In the genomic region with DNA sequence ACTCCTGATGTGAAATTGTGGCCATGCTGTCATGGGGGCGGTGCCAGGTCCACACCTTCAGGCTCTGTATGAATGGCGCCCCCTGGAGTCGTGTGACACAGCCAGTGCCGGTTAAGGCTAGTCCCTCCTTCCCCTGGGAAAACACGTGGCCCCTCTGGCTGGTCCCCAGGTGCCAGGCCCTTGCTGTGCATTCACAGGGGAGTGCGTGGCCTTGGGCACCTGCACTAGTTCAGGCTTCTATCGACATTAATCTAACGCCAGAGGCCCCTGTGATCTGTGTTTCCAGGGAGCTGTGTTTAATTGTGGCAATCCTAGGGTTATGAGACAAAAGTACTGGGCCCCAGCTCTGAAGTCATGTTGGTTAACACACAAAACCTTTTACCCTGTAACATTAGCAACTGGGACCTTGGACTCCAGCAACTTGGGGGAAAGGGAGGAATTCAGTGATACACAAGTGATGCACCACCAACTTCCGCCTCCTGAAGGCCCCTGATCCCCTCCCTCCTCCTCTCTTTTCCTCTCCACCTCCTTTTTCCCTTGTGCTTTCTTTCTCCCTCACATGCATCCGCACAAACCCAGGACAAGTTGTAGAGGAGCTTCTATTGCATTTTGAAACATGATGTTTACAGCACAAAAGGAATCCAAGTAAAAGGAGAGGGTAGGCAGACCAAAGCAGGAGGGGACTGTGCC, we compare ENCODE assay signal across 1 cellular context.
TF ChIP-seq lines count a peak whose summit lies in the region.

No MANE protein-coding gene starts in this region.

TF ChIP-seq in K562, 482 proteins besides CTCF, POLR2A, EP300 and RAD21 (continued from another document and continues in another):
- TF ChIP-seq, protein P1, sequence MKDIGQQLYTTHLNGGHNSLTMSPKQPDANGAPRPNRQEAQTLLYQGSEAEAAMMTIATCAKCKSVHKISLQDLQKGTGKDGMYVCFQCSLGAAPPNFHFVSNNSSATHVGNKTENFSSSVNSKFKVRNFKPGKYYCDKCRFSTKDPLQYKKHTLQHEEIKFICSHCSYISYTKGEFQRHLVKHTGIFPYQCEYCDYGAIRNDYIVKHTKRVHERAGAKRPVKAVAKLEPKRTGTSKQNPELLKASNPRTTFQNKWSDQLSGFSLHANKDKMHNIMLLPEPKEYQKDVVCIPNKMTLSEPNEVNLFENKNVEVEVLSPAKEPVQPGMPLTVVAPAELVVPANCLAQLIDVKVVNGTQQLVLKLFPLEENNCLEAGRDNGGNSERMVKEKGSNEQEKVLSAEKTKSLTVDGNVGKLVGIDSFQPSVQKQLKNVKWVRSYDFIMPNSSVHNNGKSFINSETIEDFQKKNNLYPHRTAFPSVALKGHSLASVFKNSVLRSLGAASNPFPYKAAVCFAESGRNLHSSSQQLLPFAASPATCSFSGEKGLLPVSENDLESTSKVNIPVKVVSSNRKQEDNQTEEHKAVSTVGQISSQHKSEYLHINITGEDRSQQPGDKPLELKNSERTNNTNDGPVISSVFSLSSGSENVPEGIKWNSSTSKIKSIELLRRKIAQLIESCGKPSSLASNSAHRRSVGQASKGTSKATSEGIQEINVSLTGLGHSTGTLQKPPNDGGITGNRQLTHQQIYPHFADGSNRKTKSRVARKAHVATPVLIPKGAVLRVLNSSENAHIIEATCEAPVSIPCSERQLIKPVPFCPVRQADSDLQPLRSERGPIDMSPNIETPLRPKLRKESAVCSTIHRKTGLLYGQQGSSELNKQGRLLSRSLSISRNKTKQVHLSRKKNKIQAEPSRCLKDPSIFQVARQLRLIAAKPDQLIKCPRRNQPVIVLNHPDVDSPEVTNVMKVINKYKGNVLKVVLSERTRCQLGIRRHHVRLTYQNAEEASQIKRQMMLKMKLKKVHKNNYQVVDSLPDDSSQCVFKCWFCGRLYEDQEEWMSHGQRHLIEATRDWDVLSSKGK (CRISPR knock-in tag; IDR thresholded peaks at IDR 0.05), result no peak
- TF ChIP-seq JUN (IDR thresholded peaks at IDR 0.05; ENCODE audit: borderline replicate concordance, low read depth, low read length), result 0 out of 2 replicates have a peak, but pooled peaks have one; percentile 22
- TF ChIP-seq JUN (CRISPR knock-in tag; IDR thresholded peaks at IDR 0.05; ENCODE audit: borderline replicate concordance), result no peak
- TF ChIP-seq, protein P2, sequence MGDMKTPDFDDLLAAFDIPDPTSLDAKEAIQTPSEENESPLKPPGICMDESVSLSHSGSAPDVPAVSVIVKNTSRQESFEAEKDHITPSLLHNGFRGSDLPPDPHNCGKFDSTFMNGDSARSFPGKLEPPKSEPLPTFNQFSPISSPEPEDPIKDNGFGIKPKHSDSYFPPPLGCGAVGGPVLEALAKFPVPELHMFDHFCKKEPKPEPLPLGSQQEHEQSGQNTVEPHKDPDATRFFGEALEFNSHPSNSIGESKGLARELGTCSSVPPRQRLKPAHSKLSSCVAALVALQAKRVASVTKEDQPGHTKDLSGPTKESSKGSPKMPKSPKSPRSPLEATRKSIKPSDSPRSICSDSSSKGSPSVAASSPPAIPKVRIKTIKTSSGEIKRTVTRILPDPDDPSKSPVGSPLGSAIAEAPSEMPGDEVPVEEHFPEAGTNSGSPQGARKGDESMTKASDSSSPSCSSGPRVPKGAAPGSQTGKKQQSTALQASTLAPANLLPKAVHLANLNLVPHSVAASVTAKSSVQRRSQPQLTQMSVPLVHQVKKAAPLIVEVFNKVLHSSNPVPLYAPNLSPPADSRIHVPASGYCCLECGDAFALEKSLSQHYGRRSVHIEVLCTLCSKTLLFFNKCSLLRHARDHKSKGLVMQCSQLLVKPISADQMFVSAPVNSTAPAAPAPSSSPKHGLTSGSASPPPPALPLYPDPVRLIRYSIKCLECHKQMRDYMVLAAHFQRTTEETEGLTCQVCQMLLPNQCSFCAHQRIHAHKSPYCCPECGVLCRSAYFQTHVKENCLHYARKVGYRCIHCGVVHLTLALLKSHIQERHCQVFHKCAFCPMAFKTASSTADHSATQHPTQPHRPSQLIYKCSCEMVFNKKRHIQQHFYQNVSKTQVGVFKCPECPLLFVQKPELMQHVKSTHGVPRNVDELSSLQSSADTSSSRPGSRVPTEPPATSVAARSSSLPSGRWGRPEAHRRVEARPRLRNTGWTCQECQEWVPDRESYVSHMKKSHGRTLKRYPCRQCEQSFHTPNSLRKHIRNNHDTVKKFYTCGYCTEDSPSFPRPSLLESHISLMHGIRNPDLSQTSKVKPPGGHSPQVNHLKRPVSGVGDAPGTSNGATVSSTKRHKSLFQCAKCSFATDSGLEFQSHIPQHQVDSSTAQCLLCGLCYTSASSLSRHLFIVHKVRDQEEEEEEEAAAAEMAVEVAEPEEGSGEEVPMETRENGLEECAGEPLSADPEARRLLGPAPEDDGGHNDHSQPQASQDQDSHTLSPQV (IDR thresholded peaks at IDR 0.05), result peak; percentile 92
- no peak for TF ChIP-seq XRCC4 (IDR thresholded peaks at IDR 0.05; ENCODE audit: extremely low read depth, insufficient read depth, insufficient read length)
- TF ChIP-seq KDM5B (IDR thresholded peaks at IDR 0.05; ENCODE audit: insufficient replicate concordance, low read depth, low read length), result no peak
- no peak for TF ChIP-seq ZKSCAN3 (CRISPR knock-in tag; IDR thresholded peaks at IDR 0.05)
- TF ChIP-seq, protein P3, sequence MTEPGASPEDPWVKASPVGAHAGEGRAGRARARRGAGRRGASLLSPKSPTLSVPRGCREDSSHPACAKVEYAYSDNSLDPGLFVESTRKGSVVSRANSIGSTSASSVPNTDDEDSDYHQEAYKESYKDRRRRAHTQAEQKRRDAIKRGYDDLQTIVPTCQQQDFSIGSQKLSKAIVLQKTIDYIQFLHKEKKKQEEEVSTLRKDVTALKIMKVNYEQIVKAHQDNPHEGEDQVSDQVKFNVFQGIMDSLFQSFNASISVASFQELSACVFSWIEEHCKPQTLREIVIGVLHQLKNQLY (CRISPR knock-in tag; conservative IDR thresholded peaks at IDR 0.05), result no peak
- TF ChIP-seq NUFIP1 (IDR thresholded peaks at IDR 0.05; ENCODE audit: partially characterized antibody), result no peak
- no peak for TF ChIP-seq MTF1 (CRISPR knock-in tag; IDR thresholded peaks at IDR 0.05; ENCODE audit: borderline replicate concordance)
- TF ChIP-seq SUPT5H (IDR thresholded peaks at IDR 0.05), result no peak
- TF ChIP-seq ZNF408 (CRISPR knock-in tag; IDR thresholded peaks at IDR 0.05; ENCODE audit: low read depth), result no peak
- no peak for TF ChIP-seq FUS (optimal IDR thresholded peaks at IDR 0.05; ENCODE audit: low read depth, low read length)
- TF ChIP-seq ZNF699 (CRISPR knock-in tag; IDR thresholded peaks at IDR 0.05; ENCODE audit: insufficient replicate concordance), result no peak
- TF ChIP-seq, protein P4, sequence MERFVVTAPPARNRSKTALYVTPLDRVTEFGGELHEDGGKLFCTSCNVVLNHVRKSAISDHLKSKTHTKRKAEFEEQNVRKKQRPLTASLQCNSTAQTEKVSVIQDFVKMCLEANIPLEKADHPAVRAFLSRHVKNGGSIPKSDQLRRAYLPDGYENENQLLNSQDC (CRISPR knock-in tag; IDR thresholded peaks at IDR 0.05), result no peak
- no peak for TF ChIP-seq E2F3 (CRISPR knock-in tag; IDR thresholded peaks at IDR 0.05)
- no peak for TF ChIP-seq SRSF1 (IDR thresholded peaks at IDR 0.05; ENCODE audit: low read depth, low read length)
- TF ChIP-seq NR3C1 (CRISPR knock-in tag; IDR thresholded peaks at IDR 0.05), result no peak
- no peak for TF ChIP-seq RBBP5 (IDR thresholded peaks at IDR 0.05; ENCODE audit: borderline replicate concordance, insufficient read depth, low read length, poor library complexity, severe bottlenecking)
- no peak for TF ChIP-seq TAF1 (IDR thresholded peaks at IDR 0.05; ENCODE audit: control insufficient read depth, extremely low read depth, insufficient read depth, low read length, severe bottlenecking)
- no peak for TF ChIP-seq ZFPM2 (CRISPR knock-in tag; IDR thresholded peaks at IDR 0.05)
- no peak for TF ChIP-seq PCBP1 (IDR thresholded peaks at IDR 0.05; ENCODE audit: low read depth, low read length, poor library complexity, severe bottlenecking)
- no peak for TF ChIP-seq NELFE (IDR thresholded peaks at IDR 0.05; ENCODE audit: insufficient read depth, insufficient read length)
- no peak for TF ChIP-seq SETDB1 (IDR thresholded peaks at IDR 0.05; ENCODE audit: low read length)
- TF ChIP-seq, protein P5, sequence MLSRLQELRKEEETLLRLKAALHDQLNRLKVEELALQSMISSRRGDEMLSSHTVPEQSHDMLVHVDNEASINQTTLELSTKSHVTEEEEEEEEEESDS (CRISPR knock-in tag; IDR thresholded peaks at IDR 0.05), result no peak
- peak; percentile 77 for TF ChIP-seq L3MBTL2 (IDR thresholded peaks at IDR 0.05)
- TF ChIP-seq, protein P6, sequence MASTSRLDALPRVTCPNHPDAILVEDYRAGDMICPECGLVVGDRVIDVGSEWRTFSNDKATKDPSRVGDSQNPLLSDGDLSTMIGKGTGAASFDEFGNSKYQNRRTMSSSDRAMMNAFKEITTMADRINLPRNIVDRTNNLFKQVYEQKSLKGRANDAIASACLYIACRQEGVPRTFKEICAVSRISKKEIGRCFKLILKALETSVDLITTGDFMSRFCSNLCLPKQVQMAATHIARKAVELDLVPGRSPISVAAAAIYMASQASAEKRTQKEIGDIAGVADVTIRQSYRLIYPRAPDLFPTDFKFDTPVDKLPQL (IDR thresholded peaks at IDR 0.05; ENCODE audit: extremely low read depth, insufficient read length), result no peak
- TF ChIP-seq FIP1L1 (IDR thresholded peaks at IDR 0.05; ENCODE audit: low read depth, low read length, poor library complexity, severe bottlenecking), result no peak
- no peak for TF ChIP-seq ZNF3 (CRISPR knock-in tag; IDR thresholded peaks at IDR 0.05)
- TF ChIP-seq RFX5 (IDR thresholded peaks at IDR 0.05; ENCODE audit: low read depth, low read length), result no peak
- no peak for TF ChIP-seq ILK (tag; IDR thresholded peaks at IDR 0.05; ENCODE audit: borderline replicate concordance, low read depth)
- no peak for TF ChIP-seq MTA2 (IDR thresholded peaks at IDR 0.05; ENCODE audit: low read depth)
- TF ChIP-seq SPI1 (IDR thresholded peaks at IDR 0.05; ENCODE audit: borderline replicate concordance, low read depth, low read length), result no peak
- TF ChIP-seq FOXJ3 (CRISPR knock-in tag; IDR thresholded peaks at IDR 0.05), result no peak
- TF ChIP-seq KHSRP (IDR thresholded peaks at IDR 0.05), result no peak
- TF ChIP-seq, protein P7, sequence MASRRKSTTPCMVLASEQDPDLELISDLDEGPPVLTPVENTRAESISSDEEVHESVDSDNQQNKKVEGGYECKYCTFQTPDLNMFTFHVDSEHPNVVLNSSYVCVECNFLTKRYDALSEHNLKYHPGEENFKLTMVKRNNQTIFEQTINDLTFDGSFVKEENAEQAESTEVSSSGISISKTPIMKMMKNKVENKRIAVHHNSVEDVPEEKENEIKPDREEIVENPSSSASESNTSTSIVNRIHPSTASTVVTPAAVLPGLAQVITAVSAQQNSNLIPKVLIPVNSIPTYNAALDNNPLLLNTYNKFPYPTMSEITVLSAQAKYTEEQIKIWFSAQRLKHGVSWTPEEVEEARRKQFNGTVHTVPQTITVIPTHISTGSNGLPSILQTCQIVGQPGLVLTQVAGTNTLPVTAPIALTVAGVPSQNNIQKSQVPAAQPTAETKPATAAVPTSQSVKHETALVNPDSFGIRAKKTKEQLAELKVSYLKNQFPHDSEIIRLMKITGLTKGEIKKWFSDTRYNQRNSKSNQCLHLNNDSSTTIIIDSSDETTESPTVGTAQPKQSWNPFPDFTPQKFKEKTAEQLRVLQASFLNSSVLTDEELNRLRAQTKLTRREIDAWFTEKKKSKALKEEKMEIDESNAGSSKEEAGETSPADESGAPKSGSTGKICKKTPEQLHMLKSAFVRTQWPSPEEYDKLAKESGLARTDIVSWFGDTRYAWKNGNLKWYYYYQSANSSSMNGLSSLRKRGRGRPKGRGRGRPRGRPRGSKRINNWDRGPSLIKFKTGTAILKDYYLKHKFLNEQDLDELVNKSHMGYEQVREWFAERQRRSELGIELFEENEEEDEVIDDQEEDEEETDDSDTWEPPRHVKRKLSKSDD (conservative IDR thresholded peaks at IDR 0.05; ENCODE audit: low read length), result no peak
- no peak for TF ChIP-seq ZFP30 (CRISPR knock-in tag; IDR thresholded peaks at IDR 0.05; ENCODE audit: borderline replicate concordance)
- TF ChIP-seq CBX2 (IDR thresholded peaks at IDR 0.05; ENCODE audit: insufficient read depth, low read length, poor library complexity, severe bottlenecking), result no peak
- TF ChIP-seq MXI1 (IDR thresholded peaks at IDR 0.05; ENCODE audit: low read depth, low read length), result peak; percentile 74
- TF ChIP-seq FOXP1 (CRISPR knock-in tag; IDR thresholded peaks at IDR 0.05), result no peak
- TF ChIP-seq, protein P8, sequence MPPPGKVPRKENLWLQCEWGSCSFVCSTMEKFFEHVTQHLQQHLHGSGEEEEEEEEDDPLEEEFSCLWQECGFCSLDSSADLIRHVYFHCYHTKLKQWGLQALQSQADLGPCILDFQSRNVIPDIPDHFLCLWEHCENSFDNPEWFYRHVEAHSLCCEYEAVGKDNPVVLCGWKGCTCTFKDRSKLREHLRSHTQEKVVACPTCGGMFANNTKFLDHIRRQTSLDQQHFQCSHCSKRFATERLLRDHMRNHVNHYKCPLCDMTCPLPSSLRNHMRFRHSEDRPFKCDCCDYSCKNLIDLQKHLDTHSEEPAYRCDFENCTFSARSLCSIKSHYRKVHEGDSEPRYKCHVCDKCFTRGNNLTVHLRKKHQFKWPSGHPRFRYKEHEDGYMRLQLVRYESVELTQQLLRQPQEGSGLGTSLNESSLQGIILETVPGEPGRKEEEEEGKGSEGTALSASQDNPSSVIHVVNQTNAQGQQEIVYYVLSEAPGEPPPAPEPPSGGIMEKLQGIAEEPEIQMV (tag; conservative IDR thresholded peaks at IDR 0.05; ENCODE audit: low read depth), result no peak
- TF ChIP-seq ZBTB17 (CRISPR knock-in tag; IDR thresholded peaks at IDR 0.05), result no peak
- no peak for TF ChIP-seq TAF15 (IDR thresholded peaks at IDR 0.05; ENCODE audit: low read depth, low read length)
- no peak for TF ChIP-seq KLF1 (tag; IDR thresholded peaks at IDR 0.05)
- TF ChIP-seq, protein P9, sequence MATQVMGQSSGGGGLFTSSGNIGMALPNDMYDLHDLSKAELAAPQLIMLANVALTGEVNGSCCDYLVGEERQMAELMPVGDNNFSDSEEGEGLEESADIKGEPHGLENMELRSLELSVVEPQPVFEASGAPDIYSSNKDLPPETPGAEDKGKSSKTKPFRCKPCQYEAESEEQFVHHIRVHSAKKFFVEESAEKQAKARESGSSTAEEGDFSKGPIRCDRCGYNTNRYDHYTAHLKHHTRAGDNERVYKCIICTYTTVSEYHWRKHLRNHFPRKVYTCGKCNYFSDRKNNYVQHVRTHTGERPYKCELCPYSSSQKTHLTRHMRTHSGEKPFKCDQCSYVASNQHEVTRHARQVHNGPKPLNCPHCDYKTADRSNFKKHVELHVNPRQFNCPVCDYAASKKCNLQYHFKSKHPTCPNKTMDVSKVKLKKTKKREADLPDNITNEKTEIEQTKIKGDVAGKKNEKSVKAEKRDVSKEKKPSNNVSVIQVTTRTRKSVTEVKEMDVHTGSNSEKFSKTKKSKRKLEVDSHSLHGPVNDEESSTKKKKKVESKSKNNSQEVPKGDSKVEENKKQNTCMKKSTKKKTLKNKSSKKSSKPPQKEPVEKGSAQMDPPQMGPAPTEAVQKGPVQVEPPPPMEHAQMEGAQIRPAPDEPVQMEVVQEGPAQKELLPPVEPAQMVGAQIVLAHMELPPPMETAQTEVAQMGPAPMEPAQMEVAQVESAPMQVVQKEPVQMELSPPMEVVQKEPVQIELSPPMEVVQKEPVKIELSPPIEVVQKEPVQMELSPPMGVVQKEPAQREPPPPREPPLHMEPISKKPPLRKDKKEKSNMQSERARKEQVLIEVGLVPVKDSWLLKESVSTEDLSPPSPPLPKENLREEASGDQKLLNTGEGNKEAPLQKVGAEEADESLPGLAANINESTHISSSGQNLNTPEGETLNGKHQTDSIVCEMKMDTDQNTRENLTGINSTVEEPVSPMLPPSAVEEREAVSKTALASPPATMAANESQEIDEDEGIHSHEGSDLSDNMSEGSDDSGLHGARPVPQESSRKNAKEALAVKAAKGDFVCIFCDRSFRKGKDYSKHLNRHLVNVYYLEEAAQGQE (CRISPR knock-in tag; IDR thresholded peaks at IDR 0.05; ENCODE audit: low read depth), result no peak
- TF ChIP-seq ZNF134 (CRISPR knock-in tag; conservative IDR thresholded peaks at IDR 0.05), result no peak
- TF ChIP-seq DMBX1 (CRISPR knock-in tag; IDR thresholded peaks at IDR 0.05; ENCODE audit: borderline replicate concordance), result no peak
